ENCODE assay signal across 23 cellular contexts in the genomic region with DNA sequence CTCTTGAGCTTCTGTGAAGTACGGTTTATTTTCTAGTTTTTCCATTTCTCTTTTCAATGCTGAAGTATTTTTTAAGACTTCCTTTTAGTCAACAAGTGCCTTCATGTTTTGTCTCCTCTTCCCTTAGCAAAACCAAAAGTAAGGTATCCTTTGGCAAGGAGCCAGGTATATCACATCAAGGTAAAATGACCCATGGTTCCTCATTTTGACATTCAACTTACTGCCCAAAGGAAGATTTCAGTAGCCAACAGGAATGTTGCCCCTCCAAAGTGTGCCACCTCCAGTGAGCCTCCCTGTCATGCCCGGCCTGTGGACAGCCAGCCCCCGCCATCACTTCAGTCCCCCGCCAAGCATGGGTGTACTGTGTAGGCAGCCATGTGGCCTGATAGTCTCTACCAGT.
"Had no signal": no experiment of that assay in that cellular context is flagged by ENCODE, and none has a peak within 500 bp of the region (broad histone marks: within the 10 kb centered on the region; RNA-seq: fewer than 3 reads in every experiment).

No MANE protein-coding gene starts in this region.

- H3K4me1 Mint-ChIP-seq: immature natural killer cell, memory B cell, mesothelial cell of epicardium, natural killer cell, neural crest cell had no signal

- DNase-seq: effector memory CD8-positive, alpha-beta T cell; gastrocnemius medialis; immature natural killer cell; left lung; lower lobe of right lung; natural killer cell; ovary; stimulated activated CD4-positive, alpha-beta T cell treated with anti-CD3 and anti-CD28 coated beads, Interleukin-12 subunit alpha, Interleukin-12 subunit beta, amount 100 ng/mL, for 4 hours; stimulated activated CD8-positive, alpha-beta memory T cell treated with anti-CD3 and anti-CD28 coated beads, Interleukin-4, amount 100 ng/mL, for 48 hours; stimulated activated naive CD8-positive, alpha-beta T cell treated with anti-CD3 and anti-CD28 coated beads, Interleukin-15, Interleukin-2, amounts not matched to agents 100 U/mL and 50 U/mL, for 24 hours; tibial artery; upper lobe of left lung had no signal

- H3K27ac ChIP-seq: epithelial cell of prostate, esophagus muscularis mucosa, gastrocnemius medialis, left lung, lower lobe of right lung, ovary, right atrium auricular region, tibial artery, upper lobe of left lung, vagina had no signal

- H3K4me3 Mint-ChIP-seq: dendritic cell treated with granulocyte-macrophage colony-stimulating factor and Interleukin-4, amounts not matched to agents 40 ng/mL and 50 ng/mL, for 4 days; effector memory CD8-positive, alpha-beta T cell; immature natural killer cell; memory B cell; mesothelial cell of epicardium; natural killer cell; neural crest cell; stimulated activated effector memory CD8-positive, alpha-beta T cell treated with anti-CD3 and anti-CD28 coated beads, Interleukin-12 subunit alpha, Interleukin-12 subunit beta, amount 100 ng/mL, for 72 hours had no signal

- H3K36me3 ChIP-seq: esophagus muscularis mucosa, gastrocnemius medialis, left lung, lower lobe of right lung, ovary, right atrium auricular region, tibial artery, upper lobe of left lung, vagina had no signal

- H3K4me3 ChIP-seq: esophagus muscularis mucosa, gastrocnemius medialis, left lung, lower lobe of right lung, ovary, right atrium auricular region, tibial artery, upper lobe of left lung, vagina had no signal

- H3K27me3 Mint-ChIP-seq: dendritic cell treated with granulocyte-macrophage colony-stimulating factor and Interleukin-4, amounts not matched to agents 40 ng/mL and 50 ng/mL, for 4 days had no signal

- H3K36me3 Mint-ChIP-seq: immature natural killer cell; memory B cell; mesothelial cell of epicardium; natural killer cell; stimulated activated effector memory CD8-positive, alpha-beta T cell treated with anti-CD3 and anti-CD28 coated beads, Interleukin-12 subunit alpha, Interleukin-12 subunit beta, amount 100 ng/mL, for 72 hours had no signal

- FAIRE-seq: keratinocyte, small intestine had no signal

- H3K9me3 Mint-ChIP-seq: dendritic cell treated with granulocyte-macrophage colony-stimulating factor and Interleukin-4, amounts not matched to agents 40 ng/mL and 50 ng/mL, for 4 days; effector memory CD8-positive, alpha-beta T cell; mesothelial cell of epicardium; natural killer cell had no signal

- ATAC-seq: effector memory CD8-positive, alpha-beta T cell; gastrocnemius medialis; left lung; lower lobe of right lung; natural killer cell; stimulated activated effector memory CD8-positive, alpha-beta T cell treated with anti-CD3 and anti-CD28 coated beads, Interleukin-12 subunit alpha, Interleukin-12 subunit beta, amount 100 ng/mL, for 72 hours; stimulated activated naive CD8-positive, alpha-beta T cell treated with anti-CD3 and anti-CD28 coated beads, Interleukin-15, Interleukin-2, amounts not matched to agents 100 U/mL and 50 U/mL, for 24 hours had no signal

- H3K4me1 ChIP-seq: esophagus muscularis mucosa, gastrocnemius medialis, left lung, lower lobe of right lung, right atrium auricular region, tibial artery, upper lobe of left lung, vagina had no signal

- H3K27me3 ChIP-seq: esophagus muscularis mucosa, gastrocnemius medialis, left lung, ovary, right atrium auricular region, tibial artery, upper lobe of left lung, vagina had no signal

- H3K27ac Mint-ChIP-seq: dendritic cell treated with granulocyte-macrophage colony-stimulating factor and Interleukin-4, amounts not matched to agents 40 ng/mL and 50 ng/mL, for 4 days; effector memory CD8-positive, alpha-beta T cell; immature natural killer cell; memory B cell; mesothelial cell of epicardium; natural killer cell; stimulated activated effector memory CD8-positive, alpha-beta T cell treated with anti-CD3 and anti-CD28 coated beads, Interleukin-12 subunit alpha, Interleukin-12 subunit beta, amount 100 ng/mL, for 72 hours had no signal

- H3K9me3 ChIP-seq: gastrocnemius medialis, lower lobe of right lung, ovary, vagina had no signal
